ENCODE assay signal across 7 cellular contexts in the genomic region with DNA sequence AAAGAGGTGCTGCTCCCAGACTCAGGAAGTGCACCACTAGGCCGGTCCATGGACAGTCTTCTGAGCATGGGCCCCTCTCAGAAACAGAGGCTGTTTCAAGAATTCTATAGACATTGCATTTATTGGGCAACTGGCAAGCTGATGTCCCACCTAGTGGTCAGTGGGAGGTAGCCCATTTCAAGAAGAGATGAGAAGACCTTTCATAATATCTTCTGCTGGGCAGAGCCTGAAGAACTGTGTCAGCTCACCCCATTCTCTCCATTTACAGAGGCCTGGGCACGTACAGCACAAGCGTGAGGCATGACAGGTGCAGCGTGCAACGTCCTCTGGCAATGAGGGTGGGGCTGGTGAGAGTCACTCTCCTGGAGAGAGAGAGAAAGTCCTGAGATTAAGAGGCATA.
DNase-seq lines count a peak whose midpoint lies in the region; ATAC-seq and TF ChIP-seq lines count a peak whose summit lies in the region.

No MANE protein-coding gene starts in this region.

- POLR2A ChIA-PET in activated B cell treated with CpG ODN at 0.5 μM for 24 hours (lab: Charles Lee) = no interaction called here

- no peaks in the 10 kb centered on the region for H4K20me1 ChIP-seq in Karpas-422 (ENCODE audit: insufficient read depth, low read depth, low read length)

- no peak overlapping the region for H2AFZ ChIP-seq in Karpas-422 (ENCODE audit: low read length)

- H3K9ac ChIP-seq in Karpas-422 (ENCODE audit: low read length) = no peak overlapping the region

- no peak for TF ChIP-seq POLR2A in tibial nerve (IDR thresholded peaks at IDR 0.05)

- peak; percentile 31 for ATAC-seq in activated B cell treated with CpG ODN at 0.5 μM for 24 hours (ENCODE audit: low read depth)
- ATAC-seq in GM21737 (IDR thresholded peaks at IDR 0.05; ENCODE audit: unreplicated experiment) = no peak

- H3K4me1 ChIP-seq in Karpas-422 (ENCODE audit: low read length) (no peaks in the 10 kb centered on the region), tibial nerve (no peaks in the 10 kb centered on the region)

- WGBS in tibial nerve, 2 donors = 51 to 68% methylated on average over 5 of the region's 5 CpGs

- no peaks in the 10 kb centered on the region; the same call in 1 of the 2 replicates for H3K27me3 ChIP-seq in GM06990 (replicated peaks; ENCODE audit: control insufficient read depth, insufficient read depth, low read length)
- H3K27me3 ChIP-seq in Karpas-422 (ENCODE audit: low read length) = peaks cover 3% of the 10 kb centered on the region; the same call in 1 of the 2 replicates
- no peaks in the 10 kb centered on the region for H3K27me3 ChIP-seq in tibial nerve

- H3K79me2 ChIP-seq in Karpas-422 (ENCODE audit: low read length) = no peaks in the 10 kb centered on the region

- no peak for TF ChIP-seq EP300 in tibial nerve (IDR thresholded peaks at IDR 0.05)

- H3K4me2 ChIP-seq in Karpas-422 (ENCODE audit: low read depth, low read length, poor library complexity, severe bottlenecking) = no peak overlapping the region

- H3K4me1 Mint-ChIP-seq in activated B cell treated with CpG ODN at 0.5 μM for 24 hours = no peaks in the 10 kb centered on the region

- H3K9me3 ChIP-seq in Karpas-422 (ENCODE audit: low read length) (peaks cover 6% of the 10 kb centered on the region), tibial nerve (peaks cover 0 to 20% (median 3%) of the 10 kb centered on the region in 4 donors)

- H3K36me3 Mint-ChIP-seq in activated B cell treated with CpG ODN at 0.5 μM for 24 hours (ENCODE audit: low read depth) = no peaks in the 10 kb centered on the region

- peak; percentile 59 for TF ChIP-seq CTCF in GM06990 (IDR thresholded peaks at IDR 0.05; ENCODE audit: insufficient read depth, low read length, poor library complexity, severe bottlenecking)
- no peak for TF ChIP-seq CTCF in activated B cell treated with CpG ODN at 0.5 μM for 24 hours (IDR thresholded peaks at IDR 0.05)
- TF ChIP-seq CTCF in tibial nerve (IDR thresholded peaks at IDR 0.05) = peak; percentile 15 to 58 (median 43)

- H3K27ac ChIP-seq in Karpas-422 (ENCODE audit: low read length) = no peak overlapping the region
- no peak overlapping the region for H3K27ac ChIP-seq in tibial nerve

- peaks cover 15% of the 10 kb centered on the region for H3K9me3 Mint-ChIP-seq in activated B cell treated with CpG ODN at 0.5 μM for 24 hours

- H3K27ac Mint-ChIP-seq in activated B cell treated with CpG ODN at 0.5 μM for 24 hours = no peak overlapping the region

- H3K9me2 ChIP-seq in Karpas-422 (replicated peaks; ENCODE audit: insufficient read depth, low read length) = no peaks in the 10 kb centered on the region

- H3K36me3 ChIP-seq in GM06990 (ENCODE audit: control insufficient read depth, insufficient read depth, low read length) (no peaks in the 10 kb centered on the region), Karpas-422 (ENCODE audit: insufficient read depth, low read length) (no peaks in the 10 kb centered on the region), tibial nerve (no peaks in the 10 kb centered on the region)

- peaks cover 20% of the 10 kb centered on the region for H3K27me3 Mint-ChIP-seq in activated B cell treated with CpG ODN at 0.5 μM for 24 hours

- H3K4me3 ChIP-seq in GM06990 (replicated peaks; ENCODE audit: low read depth, low read length) = no peak overlapping the region
- no peak overlapping the region for H3K4me3 ChIP-seq in Karpas-422 (ENCODE audit: low read length)
- no peak overlapping the region for H3K4me3 ChIP-seq in tibial nerve

- intact Hi-C loops in activated B cell treated with CpG ODN at 0.5 μM for 24 hours (cut with micrococcal nuclease) = loop anchor here (5.0 kb wide), 1 partner anchor 415 kb away; no protein-coding TSS in a partner anchor

- no peak overlapping the region for H3K4me3 Mint-ChIP-seq in activated B cell treated with CpG ODN at 0.5 μM for 24 hours

- CTCF ChIA-PET in activated B cell treated with CpG ODN at 0.5 μM for 24 hours (lab: Charles Lee) = no interaction called here

- DNase-seq in GM06990 (ENCODE audit: extremely low read depth, insufficient read length) = no peak
- peak; percentile 68 for DNase-seq in Karpas-422
- DNase-seq in activated B cell treated with CpG ODN at 0.5 μM for 24 hours = no peak
- DNase-seq in hepatic stellate cell (ENCODE audit: low spot score) = peak; percentile 72
- DNase-seq in tibial nerve (ENCODE audit: low spot score in 2 of 2) = peak in 1 of 2 donors; percentile 12
- DNase-seq in activated CD4-positive, alpha-beta T cell treated with anti-CD3 and anti-CD28 coated beads, Interleukin-2, amount 50 U/mL, for 4 hours = no peak

Comparison
In these comparisons a context has a peak if more than half of its experiments do, and no peak if none do; other contexts are left out.
1. DNase-seq: peak in Karpas-422 (single experiment) and hepatic stellate cell (single experiment); none in GM06990 (single experiment), activated B cell treated with CpG ODN at 0.5 μM for 24 hours (single experiment) and activated CD4-positive, alpha-beta T cell treated with anti-CD3 and anti-CD28 coated beads, Interleukin-2, amount 50 U/mL, for 4 hours (0 of 2).